ENCODE assay signal across 1 cellular context in genomic region chr2:157182204-157182709, GRCh38.
TF ChIP-seq lines count a peak whose summit lies in the region.

No MANE protein-coding gene starts in this region.

TF ChIP-seq in K562, 482 proteins besides CTCF, POLR2A, EP300 and RAD21 (continued from another document and continues in another):
- TF ChIP-seq MNT (conservative IDR thresholded peaks at IDR 0.05) (peak in 1 of 2 experiments; percentile 31; a peak in 2 of 4 replicates), JUN (IDR thresholded peaks at IDR 0.05; ENCODE audit: borderline replicate concordance, low read depth, low read length) (peak; percentile 55; the same call in 1 of the 2 replicates), JUN (CRISPR knock-in tag; IDR thresholded peaks at IDR 0.05; ENCODE audit: borderline replicate concordance) (no peak), MAFG (tag; conservative IDR thresholded peaks at IDR 0.05) (peak; percentile 28; the same call in 1 of the 2 replicates), ZNF740 (CRISPR knock-in tag; IDR thresholded peaks at IDR 0.05) (no peak), ZNF740 (tag; IDR thresholded peaks at IDR 0.05) (0 out of 4 replicates have a peak, but pooled peaks of 1 of the 2 experiments have one; percentile 59), SOX6 (IDR thresholded peaks at IDR 0.05) (peak; percentile 46; the same call in 1 of the 2 replicates), BDP1 (IDR thresholded peaks at IDR 0.05; ENCODE audit: insufficient read depth, insufficient read length) (no peak), GTF2B (IDR thresholded peaks at IDR 0.05; ENCODE audit: extremely low read depth, insufficient read length) (no peak), NR2C1 (IDR thresholded peaks at IDR 0.05) (no peak), NR2C1 (tag; IDR thresholded peaks at IDR 0.05) (0 out of 2 replicates have a peak, but pooled peaks have one; percentile 28), ZNF592 (IDR thresholded peaks at IDR 0.05) (peak; percentile 96), ATF1 (CRISPR knock-in tag; IDR thresholded peaks at IDR 0.05) (no peak), ATF1 (tag; IDR thresholded peaks at IDR 0.05) (0 out of 2 replicates have a peak, but pooled peaks have one; percentile 10), AFF4 (CRISPR knock-in tag; IDR thresholded peaks at IDR 0.05) (peak; percentile 51; the same call in 1 of the 2 replicates), ZBTB34 (CRISPR knock-in tag; IDR thresholded peaks at IDR 0.05) (no peak), CEBPZ (IDR thresholded peaks at IDR 0.05; ENCODE audit: borderline replicate concordance, low read depth, low read length) (no peak), ZNF780A (CRISPR knock-in tag; IDR thresholded peaks at IDR 0.05) (no peak), MBD2 (IDR thresholded peaks at IDR 0.05; ENCODE audit: borderline replicate concordance, low read depth) (peak; percentile 32; the same call in 1 of the 2 replicates), ZBTB1 (CRISPR knock-in tag; IDR thresholded peaks at IDR 0.05; ENCODE audit: borderline replicate concordance, low read depth) (no peak), ZNF311 (CRISPR knock-in tag; IDR thresholded peaks at IDR 0.05) (0 out of 2 replicates have a peak, but pooled peaks have one; percentile 46), ZBTB43 (CRISPR knock-in tag; IDR thresholded peaks at IDR 0.05) (no peak), GTF2E2 (tag; IDR thresholded peaks at IDR 0.05) (peak; percentile 85; the same call in 1 of the 2 replicates), VEZF1 (CRISPR knock-in tag; IDR thresholded peaks at IDR 0.05) (peak; percentile 36; the same call in 1 of the 2 replicates), GATAD2B (IDR thresholded peaks at IDR 0.05; ENCODE audit: borderline replicate concordance) (no peak), MTA3 (IDR thresholded peaks at IDR 0.05; ENCODE audit: borderline replicate concordance) (peak; percentile 47; the same call in 1 of the 2 replicates), MED1 (CRISPR knock-in tag; IDR thresholded peaks at IDR 0.05; ENCODE audit: borderline replicate concordance) (no peak), BACH1 (tag; IDR thresholded peaks at IDR 0.05) (no peak), MEF2D (tag; conservative IDR thresholded peaks at IDR 0.05; ENCODE audit: low read depth) (peak; percentile 78), HNRNPH1 (optimal IDR thresholded peaks at IDR 0.05; ENCODE audit: low read depth, low read length) (no peak), ILK (tag; IDR thresholded peaks at IDR 0.05; ENCODE audit: borderline replicate concordance, low read depth) (no peak), NCOA2 (IDR thresholded peaks at IDR 0.05; ENCODE audit: partially characterized antibody in 2 of 2) (peak in 1 of 2 experiments; percentile 40), FOS (IDR thresholded peaks at IDR 0.05; ENCODE audit: extremely low read depth, insufficient read length) (peak; percentile 28), JUND (IDR thresholded peaks at IDR 0.05; ENCODE audit: borderline replicate concordance, low read depth, low read length) (peak; percentile 92), JUND (tag; IDR thresholded peaks at IDR 0.05; ENCODE audit: borderline replicate concordance, low read depth, low read length) (peak; percentile 87; the same call in 2 of the 3 replicates), RNF2 (IDR thresholded peaks at IDR 0.05) (peak; percentile 64; the same call in 1 of the 2 replicates), ZNF589 (CRISPR knock-in tag; IDR thresholded peaks at IDR 0.05; ENCODE audit: low read depth) (peak; percentile 75), U2AF1 (optimal IDR thresholded peaks at IDR 0.05; ENCODE audit: low read depth, low read length) (no peak)
